9 cellular contexts compared by ENCODE assay signal in the genomic region with DNA sequence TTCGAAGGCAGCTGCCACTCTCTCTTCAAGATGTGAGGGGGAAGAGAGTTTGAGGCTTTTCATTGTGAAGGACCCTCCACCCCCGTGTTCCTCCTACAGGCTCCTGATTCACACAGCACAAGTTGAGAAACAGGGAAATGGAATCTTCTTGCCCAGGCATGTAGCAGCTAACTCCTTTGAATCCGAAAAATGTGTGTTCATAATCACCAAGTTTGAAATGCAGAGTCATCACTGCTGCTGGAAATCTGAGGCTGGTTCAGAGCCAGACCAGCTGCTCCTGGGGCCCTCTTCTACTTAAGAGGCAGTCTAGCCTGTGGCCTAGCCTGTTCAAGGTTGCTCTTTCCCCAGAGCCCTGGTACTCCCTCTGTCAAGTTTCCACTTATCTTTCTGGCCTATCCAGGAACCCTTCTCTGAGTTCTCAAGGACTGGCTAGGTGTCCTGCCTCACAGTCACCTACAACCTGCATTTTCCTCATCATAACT. TPM values are rescaled to one million over a fixed set of nuclear protein-coding genes. Genes with fewer than 3 reads are reported as not detected.
DNase-seq lines count a peak whose midpoint lies in the region; ATAC-seq and TF ChIP-seq lines count a peak whose summit lies in the region.
"Had no signal": no experiment of that assay in that cellular context is flagged by ENCODE, and none has a peak within 500 bp of the region (broad histone marks: within the 10 kb centered on the region; RNA-seq: fewer than 3 reads in every experiment).

No MANE protein-coding gene starts in this region.

- H3K4me3 ChIP-seq in PC-9 (no peak overlapping the region), fibroblast of the aortic adventitia (ENCODE audit: low read depth, low read length) (no peak overlapping the region), colonic mucosa (no peak overlapping the region), OCI-LY7 (ENCODE audit: low read depth, low read length, poor library complexity, severe bottlenecking) (no peak overlapping the region)

- ATAC-seq in sciatic nerve (peak; percentile 62), HG03354 (IDR thresholded peaks at IDR 0.05; ENCODE audit: poor library complexity, severe bottlenecking, unreplicated experiment) (no peak), HG03135 (IDR thresholded peaks at IDR 0.05; ENCODE audit: unreplicated experiment) (no peak)

- H3K9me3 ChIP-seq in PC-9 (ENCODE audit: insufficient read depth, low read depth): peaks cover 30% of the 10 kb centered on the region
- no peaks in the 10 kb centered on the region for H3K9me3 ChIP-seq in colonic mucosa
- peaks cover 6% of the 10 kb centered on the region; the same call in 1 of the 2 replicates for H3K9me3 ChIP-seq in OCI-LY7 (ENCODE audit: low read length)

- intact Hi-C loops in PC-9 (cut with micrococcal nuclease; ENCODE audit: unreplicated experiment): no loop called here
- intact Hi-C loops in sciatic nerve (cut with DNase I): loop anchor here (10.0 kb wide), 1 partner anchor 679 kb away; no protein-coding TSS in a partner anchor
- intact Hi-C loops in colonic mucosa (cut with DNase I): no loop called here
- intact Hi-C loops in OCI-LY7 (cut with micrococcal nuclease; ENCODE audit: unreplicated experiment): no loop called here

- CTCF ChIA-PET in PC-9 (lab: Charles Lee) (interaction anchor here (0.5 kb wide), 1 partner anchor 183 kb away, joined by 3 read pairs; no protein-coding TSS in a partner anchor), OCI-LY7 (lab: Charles Lee; ENCODE audit: unreplicated experiment) (no interaction called here)

- H3K4me1 ChIP-seq in PC-9 (replicated peaks; ENCODE audit: insufficient read depth) (peaks cover 54% of the 10 kb centered on the region), colonic mucosa (no peaks in the 10 kb centered on the region), OCI-LY7 (ENCODE audit: insufficient read depth, low read length, poor library complexity, severe bottlenecking) (no peaks in the 10 kb centered on the region)

- H3K36me3 ChIP-seq in PC-9 (ENCODE audit: low read depth): peaks cover 12% of the 10 kb centered on the region; the same call in 1 of the 2 replicates
- no peaks in the 10 kb centered on the region for H3K36me3 ChIP-seq in colonic mucosa
- H3K36me3 ChIP-seq in OCI-LY7 (ENCODE audit: insufficient read depth, low read length): no peaks in the 10 kb centered on the region

- H3K9me2 ChIP-seq in PC-9 (ENCODE audit: insufficient read depth) (no peaks in the 10 kb centered on the region), OCI-LY7 (ENCODE audit: insufficient read depth, low read length) (no peaks in the 10 kb centered on the region; the same call in 1 of the 2 replicates)

- BruUV-seq in PC-9 (replicated peaks; lab: Mats Ljungman, UMichigan) (no TSS peak), OCI-LY7 (replicated peaks; lab: Mats Ljungman, UMichigan) (no TSS peak)

- TF ChIP-seq CTCF in PC-9 (conservative IDR thresholded peaks at IDR 0.05) (no peak), fibroblast of the aortic adventitia (IDR thresholded peaks at IDR 0.05; ENCODE audit: insufficient read depth, low read length) (no peak), colonic mucosa (IDR thresholded peaks at IDR 0.05) (no peak), OCI-LY7 (conservative IDR thresholded peaks at IDR 0.05; ENCODE audit: low read length) (no peak)

- POLR2A ChIA-PET in PC-9 (lab: Charles Lee; ENCODE audit: unreplicated experiment): interaction anchor here (0.6 to 1.0 kb wide), 2 partner anchors 205 to 971 kb away, joined by 3 to 6 read pairs; no protein-coding TSS in a partner anchor
- POLR2A ChIA-PET in OCI-LY7 (lab: Charles Lee): interaction anchor here (1.0 to 1.1 kb wide), 2 partner anchors 179 kb away, joined by 3 read pairs; no protein-coding TSS in a partner anchor

- peaks cover 42% of the 10 kb centered on the region for H3F3A ChIP-seq in PC-9 (ENCODE audit: insufficient read depth, low read depth)

- H3K4me2 ChIP-seq in PC-9 (peak overlapping the region; percentile 4; the same call in 1 of the 2 replicates), OCI-LY7 (ENCODE audit: low read length) (no peak overlapping the region)

- H3K27ac ChIP-seq in PC-9: peak overlapping the region; percentile 7
- H3K27ac ChIP-seq in colonic mucosa: no peak overlapping the region
- H3K27ac ChIP-seq in OCI-LY7 (ENCODE audit: low read depth, low read length, poor library complexity, severe bottlenecking): no peak overlapping the region

- H2AFZ ChIP-seq in PC-9 (no peak overlapping the region), OCI-LY7 (ENCODE audit: low read length) (no peak overlapping the region)

- DNase-seq in EL (peak; percentile 76), PC-9 (peak; percentile 32 to 68), fibroblast of the aortic adventitia (ENCODE audit: low read depth) (peak; percentile 92), sciatic nerve (ENCODE audit: low spot score) (no peak), colonic mucosa (no peak), OCI-LY7 (ENCODE audit: low spot score) (no peak)
- DNase-seq: central memory CD4-positive, alpha-beta T cell had no signal

- H3K79me2 ChIP-seq in PC-9 (ENCODE audit: low read depth) (no peaks in the 10 kb centered on the region), OCI-LY7 (ENCODE audit: insufficient read depth, low read depth, low read length) (no peaks in the 10 kb centered on the region)

- H4K20me1 ChIP-seq in PC-9 (ENCODE audit: insufficient read depth) (no peaks in the 10 kb centered on the region), OCI-LY7 (ENCODE audit: insufficient read depth, low read length) (no peaks in the 10 kb centered on the region)

- H3K9ac ChIP-seq in colonic mucosa (ENCODE audit: low read depth in 2 of 2, low read length in 2 of 2): no peak overlapping the region

- H3K27me3 ChIP-seq in PC-9 (ENCODE audit: insufficient read depth, low read depth): no peaks in the 10 kb centered on the region
- H3K27me3 ChIP-seq in colonic mucosa: no peaks in the 10 kb centered on the region

RNA-seq across cellular contexts. Expression of a gene that starts 28.7 kb away (rescaled TPM):
- total RNA-seq in PC-9 (2021): 19.8 and 27.3 TPM in 2 replicates
- total RNA-seq in fibroblast of the aortic adventitia (ENCODE audit: low replicate concordance): 25.5 and 42.7 TPM in 2 replicates
- 21.8 TPM for total RNA-seq in sciatic nerve
- total RNA-seq in colonic mucosa: 10 to 100 TPM; 10.0 to 13.6 TPM
- total RNA-seq in OCI-LY7 (2014; rRNA removed; shearing (Covaris generic)): 2.9 and 5.0 TPM in 2 replicates
- 10.5 and 12.7 TPM in 2 replicates for total RNA-seq in OCI-LY7 (2022)

RNA-seq across cellular contexts. Expression of a gene that starts 28.9 kb away (rescaled TPM):
- total RNA-seq in PC-9 (2021) (27.8 and 31.4 TPM in 2 replicates), fibroblast of the aortic adventitia (ENCODE audit: low replicate concordance) (8.2 and 30.4 TPM in 2 replicates), sciatic nerve (24.3 TPM), colonic mucosa (10 to 100 TPM; 28.1 to 36.0 TPM), OCI-LY7 (2022) (47.0 and 48.8 TPM in 2 replicates)
- 18.5 and 26.0 TPM in 2 replicates for total RNA-seq in OCI-LY7 (2014; rRNA removed; shearing (Covaris generic))

RNA-seq across cellular contexts. Expression of a gene that starts 53.4 kb away (rescaled TPM):
- total RNA-seq in PC-9 (2021) (17.0 and 20.4 TPM in 2 replicates), fibroblast of the aortic adventitia (ENCODE audit: low replicate concordance) (147 and 155 TPM in 2 replicates), sciatic nerve (33.0 TPM), colonic mucosa (10 to 100 TPM in 1 of 2 donors, 1 to 10 TPM in 1; 8.2 to 17.5 TPM), OCI-LY7 (2022) (7.7 and 8.1 TPM in 2 replicates)
- 9.5 and 9.9 TPM in 2 replicates for total RNA-seq in OCI-LY7 (2014; rRNA removed; shearing (Covaris generic))

Comparison
In these comparisons a context has a peak if more than half of its experiments do, and no peak if none do; other contexts are left out.
1. DNase-seq: peak in EL (single experiment), PC-9 (2 of 2) and fibroblast of the aortic adventitia (single experiment); none in sciatic nerve (single experiment), colonic mucosa (single experiment) and OCI-LY7 (single experiment).